1 cellular context compared by ENCODE assay signal in genomic region chr9:117487555-117488175, GRCh38.
TF ChIP-seq lines count a peak whose summit lies in the region.

No MANE protein-coding gene starts in this region.

TF ChIP-seq in HepG2, 621 proteins besides CTCF, POLR2A, EP300 and RAD21 (continued from another document and continues in another):
- 0 out of 2 replicates have a peak, but pooled peaks have one; percentile 39 for TF ChIP-seq ZNF710 (CRISPR knock-in tag; IDR thresholded peaks at IDR 0.05; ENCODE audit: borderline replicate concordance)
- no peak; the same call in 1 of the 2 replicates for TF ChIP-seq ZBTB8A (CRISPR knock-in tag; IDR thresholded peaks at IDR 0.05; ENCODE audit: borderline replicate concordance, low read depth)
- TF ChIP-seq ZNF512 (CRISPR knock-in tag; IDR thresholded peaks at IDR 0.05) = no peak
- TF ChIP-seq ZFX (CRISPR knock-in tag; IDR thresholded peaks at IDR 0.05; ENCODE audit: low read depth) = peak; percentile 73
- peak; percentile 80; the same call in 1 of the 2 replicates for TF ChIP-seq ZNF788 (CRISPR knock-in tag; IDR thresholded peaks at IDR 0.05; ENCODE audit: borderline replicate concordance)
- no peak for TF ChIP-seq ZNF7 (CRISPR knock-in tag; IDR thresholded peaks at IDR 0.05)
- TF ChIP-seq USF2 (IDR thresholded peaks at IDR 0.05; ENCODE audit: low read depth, low read length) = no peak
- TF ChIP-seq USF2 (CRISPR knock-in tag; IDR thresholded peaks at IDR 0.05; ENCODE audit: borderline replicate concordance) = no peak
- TF ChIP-seq TARDBP (CRISPR knock-in tag; IDR thresholded peaks at IDR 0.05) = peak; percentile 56
- TF ChIP-seq NR3C1 (CRISPR knock-in tag; IDR thresholded peaks at IDR 0.05) = no peak
- TF ChIP-seq FUBP1 (CRISPR knock-in tag; IDR thresholded peaks at IDR 0.05; ENCODE audit: borderline replicate concordance) = no peak
- no peak for TF ChIP-seq TFDP1 (CRISPR knock-in tag; IDR thresholded peaks at IDR 0.05; ENCODE audit: borderline replicate concordance)
- no peak for TF ChIP-seq KLF13 (CRISPR knock-in tag; IDR thresholded peaks at IDR 0.05)
- no peak for TF ChIP-seq NFE2 (CRISPR knock-in tag; IDR thresholded peaks at IDR 0.05)
- TF ChIP-seq ETV6 (CRISPR knock-in tag; conservative IDR thresholded peaks at IDR 0.05) = no peak
- no peak for TF ChIP-seq ZFP36 (IDR thresholded peaks at IDR 0.05; ENCODE audit: borderline replicate concordance, low read depth, low read length, partially characterized antibody)
- no peak for TF ChIP-seq ZNF703 (CRISPR knock-in tag; IDR thresholded peaks at IDR 0.05; ENCODE audit: borderline replicate concordance)
- TF ChIP-seq CBFB (CRISPR knock-in tag; IDR thresholded peaks at IDR 0.05) = no peak
- TF ChIP-seq ZNF430 (CRISPR knock-in tag; IDR thresholded peaks at IDR 0.05) = no peak
- peak; percentile 44; the same call in 1 of the 2 replicates for TF ChIP-seq RXRB (CRISPR knock-in tag; IDR thresholded peaks at IDR 0.05; ENCODE audit: borderline replicate concordance)
- no peak for TF ChIP-seq GRHL1 (CRISPR knock-in tag; conservative IDR thresholded peaks at IDR 0.05)
- TF ChIP-seq HINFP (CRISPR knock-in tag; IDR thresholded peaks at IDR 0.05; ENCODE audit: low read depth) = peak; percentile 75; the same call in 1 of the 2 replicates
- no peak for TF ChIP-seq MXD3 (CRISPR knock-in tag; IDR thresholded peaks at IDR 0.05)
- no peak for TF ChIP-seq ZNF646 (CRISPR knock-in tag; IDR thresholded peaks at IDR 0.05)
- TF ChIP-seq HNRNPH1 (optimal IDR thresholded peaks at IDR 0.05; ENCODE audit: low read depth, low read length) = no peak
- peak; percentile 33; the same call in 1 of the 2 replicates for TF ChIP-seq ZNF24 (IDR thresholded peaks at IDR 0.05)
- TF ChIP-seq ELF4 (CRISPR knock-in tag; IDR thresholded peaks at IDR 0.05; ENCODE audit: borderline replicate concordance) = no peak
- no peak for TF ChIP-seq CREBL2 (CRISPR knock-in tag; IDR thresholded peaks at IDR 0.05; ENCODE audit: borderline replicate concordance)
- no peak for TF ChIP-seq AGO1 (IDR thresholded peaks at IDR 0.05; ENCODE audit: low read depth, low read length, poor library complexity, severe bottlenecking)
- TF ChIP-seq DBP (CRISPR knock-in tag; IDR thresholded peaks at IDR 0.05; ENCODE audit: not compliant biosample characterization) = no peak
- no peak for TF ChIP-seq ZNF570 (CRISPR knock-in tag; IDR thresholded peaks at IDR 0.05; ENCODE audit: borderline replicate concordance)
- no peak for TF ChIP-seq NONO (IDR thresholded peaks at IDR 0.05)
- peak; percentile 71; the same call in 1 of the 2 replicates for TF ChIP-seq NONO (CRISPR knock-in tag; conservative IDR thresholded peaks at IDR 0.05)
- no peak for TF ChIP-seq MAFG (CRISPR knock-in tag; IDR thresholded peaks at IDR 0.05)
- peak; percentile 67 for TF ChIP-seq IRF2 (CRISPR knock-in tag; IDR thresholded peaks at IDR 0.05)
- TF ChIP-seq CENPBD1 (CRISPR knock-in tag; IDR thresholded peaks at IDR 0.05; ENCODE audit: borderline replicate concordance, low read depth) = no peak
- no peak for TF ChIP-seq ATF7-NPFF (CRISPR knock-in tag; IDR thresholded peaks at IDR 0.05; ENCODE audit: low read depth)
- TF ChIP-seq ZNF333 (CRISPR knock-in tag; IDR thresholded peaks at IDR 0.05; ENCODE audit: borderline replicate concordance) = no peak
